Comparison of ENCODE assay signal across 12 cellular contexts in genomic region chr6:167956491-167956890, GRCh38. TPM values are rescaled to one million over a fixed set of nuclear protein-coding genes. Genes with fewer than 3 reads are reported as not detected.
"Had no signal": no experiment of that assay in that cellular context is flagged by ENCODE, and none has a peak within 500 bp of the region (broad histone marks: within the 10 kb centered on the region; RNA-seq: fewer than 3 reads in every experiment).

No MANE protein-coding gene starts in this region.

- H3K4me1 ChIP-seq: testis, uterus had no signal

- H3K4me3 ChIP-seq: body of pancreas, testis, uterus had no signal

- ATAC-seq: stimulated activated naive CD8-positive, alpha-beta T cell treated with anti-CD3 and anti-CD28 coated beads, Interleukin-15, amount 100 ng/mL, for 72 hours; T-helper 17 cell had no signal

- H3K27me3 ChIP-seq: body of pancreas, testis, uterus had no signal

- H3K27ac ChIP-seq: body of pancreas, testis, uterus had no signal

- H3K27ac Mint-ChIP-seq: dendritic cell treated with granulocyte-macrophage colony-stimulating factor and Interleukin-4, amounts not matched to agents 40 ng/mL and 50 ng/mL, for 4 days; stimulated activated naive CD8-positive, alpha-beta T cell treated with anti-CD3 and anti-CD28 coated beads, Interleukin-15, amount 100 ng/mL, for 72 hours; T-helper 17 cell had no signal

- H3K27me3 Mint-ChIP-seq: dendritic cell treated with granulocyte-macrophage colony-stimulating factor and Interleukin-4, amounts not matched to agents 40 ng/mL and 50 ng/mL, for 4 days; stimulated activated naive CD8-positive, alpha-beta T cell treated with anti-CD3 and anti-CD28 coated beads, Interleukin-15, amount 100 ng/mL, for 72 hours; T-helper 17 cell had no signal

- DNase-seq: activated naive CD4-positive, alpha-beta T cell treated with anti-CD3 and anti-CD28 coated beads, Interleukin-2, amount 50 U/mL, for 16 hours; body of pancreas; left colon; stimulated activated CD4-positive, alpha-beta T cell treated with anti-CD3 and anti-CD28 coated beads, Interleukin-4, amount 100 ng/mL, for 4 hours; stimulated activated naive CD8-positive, alpha-beta T cell treated with anti-CD3 and anti-CD28 coated beads, Interleukin-15, amount 100 ng/mL, for 72 hours; T-helper 17 cell; testis; uterus had no signal

- H3K9me3 Mint-ChIP-seq: dendritic cell treated with granulocyte-macrophage colony-stimulating factor and Interleukin-4, amounts not matched to agents 40 ng/mL and 50 ng/mL, for 4 days; stimulated activated naive CD8-positive, alpha-beta T cell treated with anti-CD3 and anti-CD28 coated beads, Interleukin-15, amount 100 ng/mL, for 72 hours had no signal

- H3K36me3 ChIP-seq: uterus had no signal

- H3K4me3 Mint-ChIP-seq: dendritic cell treated with granulocyte-macrophage colony-stimulating factor and Interleukin-4, amounts not matched to agents 40 ng/mL and 50 ng/mL, for 4 days; stimulated activated naive CD8-positive, alpha-beta T cell treated with anti-CD3 and anti-CD28 coated beads, Interleukin-15, amount 100 ng/mL, for 72 hours; T-helper 17 cell had no signal

- H3K9me3 ChIP-seq: body of pancreas, testis, uterus had no signal

- H3K4me1 Mint-ChIP-seq: stimulated activated naive CD8-positive, alpha-beta T cell treated with anti-CD3 and anti-CD28 coated beads, Interleukin-15, amount 100 ng/mL, for 72 hours had no signal

RNA-seq across cellular contexts. Expression of gene KIF25, which starts 41.0 kb away (rescaled TPM):
- total RNA-seq: esophagus mucosa, glomerular endothelial cell, osteocyte, T-helper 17 cell had no signal
